ENCODE assay signal across 19 cellular contexts in the genomic region with DNA sequence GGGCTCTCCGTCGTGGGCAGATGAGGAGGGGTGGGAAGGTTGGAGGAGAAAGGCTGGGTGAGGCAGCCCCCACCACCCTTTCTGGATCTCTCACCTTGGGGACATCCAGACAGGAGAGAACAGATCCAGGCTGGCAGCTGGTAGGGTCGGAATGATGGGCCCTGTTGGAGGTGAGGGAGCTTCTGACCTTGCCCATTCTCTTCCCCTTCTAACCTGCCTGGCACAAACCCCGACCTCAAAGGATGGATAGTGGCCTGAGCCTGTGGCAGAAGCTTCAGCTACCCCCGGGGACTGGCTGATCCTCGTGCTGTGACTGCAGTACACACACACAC. TPM values are rescaled to one million over a fixed set of nuclear protein-coding genes. Genes with fewer than 3 reads are reported as not detected.
DNase-seq lines count a peak whose midpoint lies in the region; ATAC-seq and TF ChIP-seq lines count a peak whose summit lies in the region.
"Had no signal": no experiment of that assay in that cellular context is flagged by ENCODE, and none has a peak within 500 bp of the region (broad histone marks: within the 10 kb centered on the region; RNA-seq: fewer than 3 reads in every experiment).

No MANE protein-coding gene starts in this region.

- H3K4me3 ChIP-seq in RWPE2 (ENCODE audit: severe bottlenecking) (no peak overlapping the region), neural progenitor cell (no peak overlapping the region), transverse colon (no peak overlapping the region), prostate gland (no peak overlapping the region)

- H3K36me3 ChIP-seq in RWPE2 (ENCODE audit: low read depth): no peaks in the 10 kb centered on the region
- no peaks in the 10 kb centered on the region for H3K36me3 ChIP-seq in neural progenitor cell
- H3K36me3 ChIP-seq in transverse colon: no peaks in the 10 kb centered on the region
- H3K36me3 ChIP-seq in prostate gland: no peaks in the 10 kb centered on the region

- in situ Hi-C loops in transverse colon (cut with MboI; ENCODE audit: low pct_ligation_motif_present in 1 of 4, low pct_unique_long_range_greater_than_20kb in 1 of 4, low sequenced_read_pairs in 3 of 4): no loop called here

- peak overlapping the region; percentile 10 for H3K27ac Mint-ChIP-seq in neural progenitor cell
- H3K27ac Mint-ChIP-seq: HFFc6, IgD-negative memory B cell had no signal

- TF ChIP-seq EP300 in transverse colon (IDR thresholded peaks at IDR 0.05; ENCODE audit: low read depth): no peak

- no peak for TF ChIP-seq CTCF in RWPE2 (IDR thresholded peaks at IDR 0.05; ENCODE audit: poor library complexity, severe bottlenecking)
- TF ChIP-seq CTCF in neural progenitor cell (IDR thresholded peaks at IDR 0.05): no peak
- no peak for TF ChIP-seq CTCF in transverse colon (IDR thresholded peaks at IDR 0.05)
- TF ChIP-seq CTCF in prostate gland (IDR thresholded peaks at IDR 0.05): no peak

- peak; percentile 46 for DNase-seq in activated effector memory CD4-positive, alpha-beta T cell treated with anti-CD3 and anti-CD28 coated beads, Interleukin-2, amount 50 U/mL, for 16 hours
- no peak for DNase-seq in activated effector memory CD4-positive, alpha-beta T cell treated with Interleukin-2 at 50 U/mL for 16 hours
- peak; percentile 77 for DNase-seq in RWPE2 (ENCODE audit: low spot score)
- no peak for DNase-seq in neural progenitor cell (ENCODE audit: low spot score)
- peak; percentile 1 for DNase-seq in transverse colon
- DNase-seq in prostate gland (ENCODE audit: low spot score): no peak
- DNase-seq: COR-L47, EL, HFFc6, NCI-H1105, NCI-H1694 treated with DMSO at 0.1 percent for 48 hours, NCI-H2107, NCI-H2227 treated with DMSO at 0.1 percent for 48 hours, NCI-H524 had no signal

- no peak overlapping the region for H3K4me2 ChIP-seq in neural progenitor cell

- no peaks in the 10 kb centered on the region for H3K36me3 Mint-ChIP-seq in neural progenitor cell
- H3K36me3 Mint-ChIP-seq: IgD-negative memory B cell had no signal

- H3K79me2 ChIP-seq in neural progenitor cell (ENCODE audit: low read depth): no peaks in the 10 kb centered on the region

- H3K27me3 Mint-ChIP-seq in neural progenitor cell (ENCODE audit: insufficient read depth, low read depth): peaks cover 15% of the 10 kb centered on the region
- H3K27me3 Mint-ChIP-seq: IgD-negative memory B cell had no signal

- no peaks in the 10 kb centered on the region for H3K9me3 Mint-ChIP-seq in neural progenitor cell
- H3K9me3 Mint-ChIP-seq: HFFc6, IgD-negative memory B cell had no signal

- H3K4me1 Mint-ChIP-seq in neural progenitor cell: no peaks in the 10 kb centered on the region

- no peak for TF ChIP-seq POLR2A in transverse colon (IDR thresholded peaks at IDR 0.05)
- TF ChIP-seq POLR2A in prostate gland (IDR thresholded peaks at IDR 0.05): no peak

- H3K9me3 ChIP-seq in RWPE2 (ENCODE audit: severe bottlenecking): no peaks in the 10 kb centered on the region
- no peaks in the 10 kb centered on the region for H3K9me3 ChIP-seq in neural progenitor cell (ENCODE audit: low read depth)
- no peaks in the 10 kb centered on the region for H3K9me3 ChIP-seq in transverse colon
- H3K9me3 ChIP-seq in prostate gland: no peaks in the 10 kb centered on the region

- H3F3A ChIP-seq in neural progenitor cell (ENCODE audit: low read depth): no peaks in the 10 kb centered on the region

- ATAC-seq in RWPE2 (ENCODE audit: low read depth) (no peak), HG03159 (IDR thresholded peaks at IDR 0.05; ENCODE audit: unreplicated experiment) (no peak)
- ATAC-seq: Right ventricle myocardium inferior had no signal

- intact Hi-C loops in transverse colon (cut with DNase I; ENCODE audit: low total_unique reads): loop anchor here (5.0 kb wide), 1 partner anchor 76 kb away; the partner anchor contains the start of gene C20orf204
- intact Hi-C loops in prostate gland (cut with DNase I): no loop called here

- no peak overlapping the region for H2AFZ ChIP-seq in neural progenitor cell (replicated peaks)

- H3K27me3 ChIP-seq in RWPE2 (ENCODE audit: insufficient read depth, poor library complexity, severe bottlenecking): no peaks in the 10 kb centered on the region
- no peaks in the 10 kb centered on the region for H3K27me3 ChIP-seq in neural progenitor cell
- peaks cover 2% of the 10 kb centered on the region for H3K27me3 ChIP-seq in transverse colon
- no peaks in the 10 kb centered on the region for H3K27me3 ChIP-seq in prostate gland (replicated peaks; ENCODE audit: insufficient read depth)

- H4K20me1 ChIP-seq in neural progenitor cell (ENCODE audit: low read depth): no peaks in the 10 kb centered on the region

- 51 to 70% methylated on average over 3 to 6 of the region's 6 CpGs for WGBS in transverse colon (ENCODE audit: low coverage in 1 of 2), 2 donors
- WGBS in prostate gland: 71% methylated on average over 6 of the region's 6 CpGs

- H3K4me3 Mint-ChIP-seq in neural progenitor cell: no peak overlapping the region
- H3K4me3 Mint-ChIP-seq: HFFc6 had no signal

- no peak overlapping the region for H3K27ac ChIP-seq in RWPE2 (ENCODE audit: poor library complexity, severe bottlenecking)
- no peak overlapping the region for H3K27ac ChIP-seq in neural progenitor cell
- no peak overlapping the region for H3K27ac ChIP-seq in transverse colon
- no peak overlapping the region for H3K27ac ChIP-seq in prostate gland
- H3K27ac ChIP-seq: C4-2B had no signal

- H3K9ac ChIP-seq in neural progenitor cell: no peak overlapping the region

- H3K4me1 ChIP-seq in RWPE2 (ENCODE audit: insufficient read depth, poor library complexity, severe bottlenecking) (no peaks in the 10 kb centered on the region), neural progenitor cell (no peaks in the 10 kb centered on the region), transverse colon (no peaks in the 10 kb centered on the region), prostate gland (replicated peaks) (no peaks in the 10 kb centered on the region)

RNA-seq across cellular contexts. Expression of gene NPBWR2, which starts 6.0 kb away (rescaled TPM):
- total RNA-seq in neural progenitor cell (ENCODE audit: low replicate concordance) (not detected in 2 replicates), transverse colon (not detected), prostate gland (not detected)
- total RNA-seq: HFFc6, LHCN-M2, Right ventricle myocardium inferior had no signal

RNA-seq across cellular contexts. Expression of gene LKAAEAR1, which starts 29.2 kb away (rescaled TPM):
- total RNA-seq in neural progenitor cell (ENCODE audit: low replicate concordance): 0.99 TPM in 1 of 2 replicates, not detected in the other
- not detected for total RNA-seq in transverse colon
- total RNA-seq in prostate gland: 10 to 100 TPM in 1 of 2 donors, not detected in 1; 10.2 TPM
- total RNA-seq: HFFc6, Right ventricle myocardium inferior had no signal

RNA-seq across cellular contexts. Expression of gene OPRL1, which starts 33.5 kb away (rescaled TPM):
- total RNA-seq in neural progenitor cell (ENCODE audit: low replicate concordance): 1.3 and 3.3 TPM in 2 replicates
- total RNA-seq in transverse colon: under 1 TPM in 2 of 4 donors, not detected in 2; 0.14 to 0.32 TPM
- total RNA-seq in prostate gland: 1 to 10 TPM; 1.5 to 2.9 TPM

RNA-seq across cellular contexts. Expression of gene RGS19, which starts 34.1 kb away (rescaled TPM):
- total RNA-seq in neural progenitor cell (ENCODE audit: low replicate concordance) (2.0 and 11.0 TPM in 2 replicates), transverse colon (10 to 100 TPM in 2 of 4 donors, 1 to 10 TPM in 1, not detected in 1; 5.5 to 37.4 (median 10.8) TPM), prostate gland (10 to 100 TPM; 13.3 to 15.1 TPM)

RNA-seq across cellular contexts. Expression of gene TCEA2, which starts 50.4 kb away (rescaled TPM):
- total RNA-seq in neural progenitor cell (ENCODE audit: low replicate concordance): 23.2 and 51.2 TPM in 2 replicates
- 10 to 100 TPM in 3 of 4 donors, 1 to 10 TPM in 1; 5.6 to 94.3 (median 14.8) TPM for total RNA-seq in transverse colon
- 10 to 100 TPM; 45.0 to 69.5 TPM for total RNA-seq in prostate gland

Comparison
In these comparisons a context has a peak if more than half of its experiments do, and no peak if none do; other contexts are left out.
1. DNase-seq: peak in activated effector memory CD4-positive, alpha-beta T cell treated with anti-CD3 and anti-CD28 coated beads, Interleukin-2, amount 50 U/mL, for 16 hours (single experiment), RWPE2 (single experiment) and transverse colon (single experiment); none in activated effector memory CD4-positive, alpha-beta T cell treated with Interleukin-2 at 50 U/mL for 16 hours (single experiment), neural progenitor cell (single experiment) and prostate gland (single experiment).